8 cellular contexts compared by ENCODE assay signal in genomic region chr2:55923978-55924325, GRCh38. TPM values are rescaled to one million over a fixed set of nuclear protein-coding genes. Genes with fewer than 3 reads are reported as not detected.
A peak's percentile ranks its signal among the peaks of the same experiment; 100 is the strongest.
DNase-seq lines count a peak whose midpoint lies in the region; ATAC-seq and TF ChIP-seq lines count a peak whose summit lies in the region.

No MANE protein-coding gene starts in this region.

- peak; percentile 17 for ATAC-seq in left lung
- no peak for ATAC-seq in natural killer cell
- ATAC-seq in stimulated activated naive CD8-positive, alpha-beta T cell treated with anti-CD3 and anti-CD28 coated beads, Interleukin-15, amount 100 ng/mL, for 72 hours, result no peak

- no peak overlapping the region for H3K4me3 Mint-ChIP-seq in natural killer cell
- H3K4me3 Mint-ChIP-seq in CD4-positive, alpha-beta memory T cell, result no peak overlapping the region
- H3K4me3 Mint-ChIP-seq in stimulated activated naive CD8-positive, alpha-beta T cell treated with anti-CD3 and anti-CD28 coated beads, Interleukin-15, amount 100 ng/mL, for 72 hours, result peak overlapping the region in 1 of 2 donors; percentile 14

- H3K27me3 Mint-ChIP-seq in natural killer cell (ENCODE audit: low read depth in 2 of 2), result peaks cover 20 to 30% of the 10 kb centered on the region in 2 donors
- peaks cover 14 to 28% of the 10 kb centered on the region in 2 donors for H3K27me3 Mint-ChIP-seq in CD4-positive, alpha-beta memory T cell
- H3K27me3 Mint-ChIP-seq in stimulated activated naive CD8-positive, alpha-beta T cell treated with anti-CD3 and anti-CD28 coated beads, Interleukin-15, amount 100 ng/mL, for 72 hours, result peaks cover 51% of the 10 kb centered on the region

- CTCF ChIA-PET in CD4-positive, alpha-beta memory T cell (lab: Charles Lee; ENCODE audit: partially characterized antibody), result no interaction called here

- H3K4me1 Mint-ChIP-seq in natural killer cell, result no peaks in the 10 kb centered on the region
- H3K4me1 Mint-ChIP-seq in CD4-positive, alpha-beta memory T cell, result peaks cover 0 to 14% (median 3%) of the 10 kb centered on the region in 4 donors
- H3K4me1 Mint-ChIP-seq in stimulated activated naive CD8-positive, alpha-beta T cell treated with anti-CD3 and anti-CD28 coated beads, Interleukin-15, amount 100 ng/mL, for 72 hours, result peaks cover 13% of the 10 kb centered on the region

- DNase-seq in dorsolateral prefrontal cortex, result no peak
- no peak for DNase-seq in left lung
- no peak for DNase-seq in spleen
- DNase-seq in natural killer cell, result no peak
- DNase-seq in NCI-H774 (lab: John Stamatoyannopoulos, UW), result no peak
- no peak for DNase-seq in CD4-positive, alpha-beta memory T cell
- no peak for DNase-seq in stimulated activated naive CD8-positive, alpha-beta T cell treated with anti-CD3 and anti-CD28 coated beads, Interleukin-15, amount 100 ng/mL, for 72 hours

- no peaks in the 10 kb centered on the region for H3K9me3 ChIP-seq in HUES64 (ENCODE audit: insufficient read depth, low read depth, low read length)
- H3K9me3 ChIP-seq in left lung, result no peaks in the 10 kb centered on the region
- no peaks in the 10 kb centered on the region for H3K9me3 ChIP-seq in spleen
- H3K9me3 ChIP-seq in CD4-positive, alpha-beta memory T cell (ENCODE audit: control insufficient read depth in 1 of 2, low read length in 2 of 2), result no peaks in the 10 kb centered on the region

- no peak overlapping the region for H3K9ac ChIP-seq in HUES64 (ENCODE audit: low read depth, low read length)

- no peak overlapping the region for H3K27ac ChIP-seq in HUES64 (ENCODE audit: low read depth, low read length)
- H3K27ac ChIP-seq in dorsolateral prefrontal cortex, result peak overlapping the region in 14 of 59 donors; percentile 22 to 75 (median 60)
- H3K27ac ChIP-seq in left lung, result peak overlapping the region; percentile 62 to 78
- peak overlapping the region in 3 of 8 donors; percentile 20 to 64 (median 56) for H3K27ac ChIP-seq in spleen
- H3K27ac ChIP-seq in CD4-positive, alpha-beta memory T cell (ENCODE audit: low read depth, low read length), result no peak overlapping the region

- no peak for TF ChIP-seq CTCF in dorsolateral prefrontal cortex (IDR thresholded peaks at IDR 0.05 in 54 of 56, conservative IDR thresholded peaks at IDR 0.05 in 2 of 56; ENCODE audit: low read depth in 1 of 56, partially characterized antibody in 56 of 56)
- TF ChIP-seq CTCF in left lung (IDR thresholded peaks at IDR 0.05), result no peak
- TF ChIP-seq CTCF in spleen (IDR thresholded peaks at IDR 0.05 in 8 of 11, conservative IDR thresholded peaks at IDR 0.05 in 3 of 11), result no peak
- no peak for TF ChIP-seq CTCF in natural killer cell (IDR thresholded peaks at IDR 0.05)

- no peaks in the 10 kb centered on the region for H3K36me3 Mint-ChIP-seq in natural killer cell
- no peaks in the 10 kb centered on the region for H3K36me3 Mint-ChIP-seq in CD4-positive, alpha-beta memory T cell

- intact Hi-C loops in dorsolateral prefrontal cortex (cut with DNase I) (no loop called here), left lung (cut with DNase I) (no loop called here), spleen (cut with DNase I; ENCODE audit: low total_unique reads) (no loop called here), natural killer cell (cut with micrococcal nuclease) (no loop called here)
- intact Hi-C loops in CD4-positive, alpha-beta memory T cell (cut with micrococcal nuclease), result no loop called here

- POLR2A ChIA-PET in CD4-positive, alpha-beta memory T cell (lab: Charles Lee; ENCODE audit: partially characterized antibody), result no interaction called here

- H3K36me3 ChIP-seq in HUES64 (ENCODE audit: insufficient read depth, low read length) (no peaks in the 10 kb centered on the region), left lung (no peaks in the 10 kb centered on the region), spleen (no peaks in the 10 kb centered on the region)
- no peaks in the 10 kb centered on the region for H3K36me3 ChIP-seq in CD4-positive, alpha-beta memory T cell (ENCODE audit: insufficient read depth, low read length)

- H3K4me3 ChIP-seq in HUES64 (ENCODE audit: low read length), result peak overlapping the region; percentile 65
- H3K4me3 ChIP-seq in dorsolateral prefrontal cortex, result peak overlapping the region; percentile 42 to 87 (median 73)
- H3K4me3 ChIP-seq in left lung, result peak overlapping the region; percentile 40 to 68
- peak overlapping the region; percentile 29 to 78 (median 45) for H3K4me3 ChIP-seq in spleen
- no peak overlapping the region for H3K4me3 ChIP-seq in CD4-positive, alpha-beta memory T cell (ENCODE audit: low read length in 2 of 2)

- WGBS in HUES64, result 1% methylated on average over 8 of the region's 9 CpGs
- 2 to 4% (median 3%) methylated on average over 8 to 9 of the region's 9 CpGs for WGBS in spleen, 5 donors

- H3K9me3 Mint-ChIP-seq in natural killer cell, result peaks cover 0 to 2% of the 10 kb centered on the region in 2 donors
- peaks cover 0 to 2% (median 0%) of the 10 kb centered on the region in 8 donors for H3K9me3 Mint-ChIP-seq in CD4-positive, alpha-beta memory T cell
- H3K9me3 Mint-ChIP-seq in stimulated activated naive CD8-positive, alpha-beta T cell treated with anti-CD3 and anti-CD28 coated beads, Interleukin-15, amount 100 ng/mL, for 72 hours, result no peaks in the 10 kb centered on the region

- TF ChIP-seq POLR2A in spleen (IDR thresholded peaks at IDR 0.05), result no peak

- peaks cover 48% of the 10 kb centered on the region for H3K27me3 ChIP-seq in HUES64 (ENCODE audit: insufficient read depth, low read length)
- peaks cover 0 to 26% (median 0%) of the 10 kb centered on the region in 45 donors for H3K27me3 ChIP-seq in dorsolateral prefrontal cortex
- peaks cover 0 to 43% of the 10 kb centered on the region in 2 donors for H3K27me3 ChIP-seq in left lung
- peaks cover 0 to 46% (median 15%) of the 10 kb centered on the region in 7 donors for H3K27me3 ChIP-seq in spleen (replicated peaks in 1 of 7)
- peaks cover 5% of the 10 kb centered on the region for H3K27me3 ChIP-seq in CD4-positive, alpha-beta memory T cell (ENCODE audit: insufficient read depth, low read length)

- H3K27ac Mint-ChIP-seq in natural killer cell, result no peak overlapping the region
- H3K27ac Mint-ChIP-seq in CD4-positive, alpha-beta memory T cell, result no peak overlapping the region
- H3K27ac Mint-ChIP-seq in stimulated activated naive CD8-positive, alpha-beta T cell treated with anti-CD3 and anti-CD28 coated beads, Interleukin-15, amount 100 ng/mL, for 72 hours, result no peak overlapping the region

- H3K4me1 ChIP-seq in HUES64 (ENCODE audit: insufficient read depth, low read length), result peaks cover 15% of the 10 kb centered on the region
- H3K4me1 ChIP-seq in left lung, result peaks cover 0 to 4% of the 10 kb centered on the region in 2 donors
- H3K4me1 ChIP-seq in spleen, result peaks cover 0 to 24% (median 9%) of the 10 kb centered on the region in 6 donors
- H3K4me1 ChIP-seq in CD4-positive, alpha-beta memory T cell (ENCODE audit: insufficient read depth, low read length), result no peaks in the 10 kb centered on the region

RNA-seq across cellular contexts. Expression of gene EFEMP1, which starts 0.4 kb away (rescaled TPM):
- polyA plus RNA-seq in HUES64 (2013, experiment 1 of 2), result 11.3 TPM
- polyA plus RNA-seq in HUES64 (2013, experiment 2 of 2), result 13.6 TPM
- total RNA-seq in dorsolateral prefrontal cortex (100 to 1,000 TPM in 28 of 120 experiments, 10 to 100 TPM in 92; 30.0 to 193 (median 79.6) TPM), left lung (100 to 1,000 TPM; 329 to 346 TPM), spleen (100 to 1,000 TPM in 3 of 7 donors, 10 to 100 TPM in 4; 21.8 to 155 (median 79.8) TPM), natural killer cell (not detected)
- polyA plus RNA-seq in spleen, result 10 to 100 TPM in 2 of 3 donors, 1 to 10 TPM in 1; 9.8 to 22.8 (median 12.5) TPM
- not detected for total RNA-seq in CD4-positive, alpha-beta memory T cell
- not detected for polyA plus RNA-seq in CD4-positive, alpha-beta memory T cell

Comparison
In these comparisons a context has a peak if more than half of its experiments do, and no peak if none do; other contexts are left out.
1. H3K27ac ChIP-seq: peak in left lung (2 of 2); none in HUES64 (single experiment) and CD4-positive, alpha-beta memory T cell (single experiment).
2. H3K4me3 ChIP-seq: peak in HUES64 (single experiment), dorsolateral prefrontal cortex (59 of 59), left lung (2 of 2) and spleen (8 of 8); none in CD4-positive, alpha-beta memory T cell (0 of 2).
3. RNA of gene EFEMP1, which starts 0.4 kb away (total RNA-seq): 329 to 346 TPM in left lung, 30.0 to 193 TPM in dorsolateral prefrontal cortex and 21.8 to 155 TPM in spleen; not detected in natural killer cell and not detected in CD4-positive, alpha-beta memory T cell; every median in the first group is over 10 times any median in the second.